ENCODE assay signal across 1 cellular context in genomic region chr3:133490468-133491351, GRCh38.
TF ChIP-seq lines count a peak whose summit lies in the region.

No MANE protein-coding gene starts in this region.

TF ChIP-seq in GM12878, 131 proteins besides CTCF, POLR2A, EP300 and RAD21 (continued from another document and continues in another):
- TF ChIP-seq EZH2 (IDR thresholded peaks at IDR 0.05; ENCODE audit: borderline replicate concordance, control insufficient read depth, low read depth, low read length) = no peak
- TF ChIP-seq RUNX3 (IDR thresholded peaks at IDR 0.05; ENCODE audit: low read length) = peak; percentile 100
- no peak for TF ChIP-seq E4F1 (IDR thresholded peaks at IDR 0.05; ENCODE audit: borderline replicate concordance, partially characterized antibody)
- no peak for TF ChIP-seq CUX1 (IDR thresholded peaks at IDR 0.05; ENCODE audit: insufficient replicate concordance, low read depth, low read length)
- TF ChIP-seq NR2F1 (conservative IDR thresholded peaks at IDR 0.05) = peak; percentile 44; the same call in 1 of the 2 replicates
- peak; percentile 38 to 96 for TF ChIP-seq EGR1 (IDR thresholded peaks at IDR 0.05; ENCODE audit: borderline replicate concordance in 1 of 2, low read depth in 2 of 2, low read length in 2 of 2)
- no peak for TF ChIP-seq SMARCA5 (IDR thresholded peaks at IDR 0.05)
- no peak for TF ChIP-seq NFYA (IDR thresholded peaks at IDR 0.05; ENCODE audit: borderline replicate concordance, low read depth, low read length)
- peak; percentile 88 for TF ChIP-seq TBL1XR1 (IDR thresholded peaks at IDR 0.05; ENCODE audit: low read depth, low read length)
- no peak for TF ChIP-seq E2F4 (IDR thresholded peaks at IDR 0.05; ENCODE audit: low read depth, low read length)
- peak; percentile 94 for TF ChIP-seq NFIC (IDR thresholded peaks at IDR 0.05; ENCODE audit: low read depth, low read length)
- peak; percentile 96 for TF ChIP-seq BCL11A (IDR thresholded peaks at IDR 0.05; ENCODE audit: low read depth, low read length)
- no peak for TF ChIP-seq CHD1 (IDR thresholded peaks at IDR 0.05; ENCODE audit: low read depth, low read length)
- TF ChIP-seq MYB (IDR thresholded peaks at IDR 0.05; ENCODE audit: borderline replicate concordance, low read depth, low read length) = no peak
- peak; percentile 61; the same call in 1 of the 2 replicates for TF ChIP-seq CHD2 (IDR thresholded peaks at IDR 0.05; ENCODE audit: borderline replicate concordance, low read depth, low read length)
- TF ChIP-seq CREB1 (IDR thresholded peaks at IDR 0.05; ENCODE audit: low read depth) = peak; percentile 83
- no peak for TF ChIP-seq POLR2AphosphoS2 (IDR thresholded peaks at IDR 0.05; ENCODE audit: low read depth, low read length)
- TF ChIP-seq POLR2AphosphoS5 (IDR thresholded peaks at IDR 0.05; ENCODE audit: low read length) = peak; percentile 70; the same call in 1 of the 2 replicates
- TF ChIP-seq FOXM1 (IDR thresholded peaks at IDR 0.05; ENCODE audit: low read depth, low read length) = peak; percentile 93; the same call in 1 of the 2 replicates
- TF ChIP-seq LARP7 (IDR thresholded peaks at IDR 0.05) = no peak
- peak in 1 of 2 experiments; percentile 65; a peak in 3 of 4 replicates for TF ChIP-seq BHLHE40 (IDR thresholded peaks at IDR 0.05; ENCODE audit: borderline replicate concordance in 1 of 2, low read depth in 2 of 2, low read length in 1 of 2)
- peak; percentile 88 for TF ChIP-seq SP1 (IDR thresholded peaks at IDR 0.05; ENCODE audit: low read depth, low read length)
- TF ChIP-seq RELB (IDR thresholded peaks at IDR 0.05; ENCODE audit: low read depth) = no peak; the same call in 1 of the 2 replicates
- TF ChIP-seq PKNOX1 (IDR thresholded peaks at IDR 0.05) = peak; percentile 45; the same call in 1 of the 2 replicates
- TF ChIP-seq POU2F2 (IDR thresholded peaks at IDR 0.05; ENCODE audit: borderline replicate concordance, low read depth, low read length) = peak; percentile 78; the same call in 1 of the 3 replicates
- no peak for TF ChIP-seq HSF1 (IDR thresholded peaks at IDR 0.05; ENCODE audit: low read depth, low read length)
- no peak for TF ChIP-seq ATF3 (IDR thresholded peaks at IDR 0.05; ENCODE audit: borderline replicate concordance, extremely low read depth, low read depth, low read length)
- peak; percentile 98 for TF ChIP-seq CBFB (IDR thresholded peaks at IDR 0.05; ENCODE audit: low read depth)
- peak; percentile 80; the same call in 1 of the 2 replicates for TF ChIP-seq TARDBP (IDR thresholded peaks at IDR 0.05; ENCODE audit: borderline replicate concordance)
- TF ChIP-seq RB1 (IDR thresholded peaks at IDR 0.05; ENCODE audit: borderline replicate concordance) = no peak
- TF ChIP-seq IRF3 (IDR thresholded peaks at IDR 0.05) = no peak
- no peak for TF ChIP-seq HDAC2 (IDR thresholded peaks at IDR 0.05)
- TF ChIP-seq SREBF1 (IDR thresholded peaks at IDR 0.05; ENCODE audit: low read length) = no peak
- peak; percentile 90 for TF ChIP-seq SKIL (IDR thresholded peaks at IDR 0.05; ENCODE audit: low read depth, poor library complexity, severe bottlenecking)
- 0 out of 2 replicates have a peak, but pooled peaks have one; percentile 16 for TF ChIP-seq ZNF687 (IDR thresholded peaks at IDR 0.05)
- 0 out of 2 replicates have a peak, but pooled peaks have one; percentile 71 for TF ChIP-seq PML (IDR thresholded peaks at IDR 0.05; ENCODE audit: low read length)
- TF ChIP-seq MTA3 (IDR thresholded peaks at IDR 0.05; ENCODE audit: borderline replicate concordance, low read length) = peak; percentile 94; the same call in 1 of the 2 replicates
